ENCODE assay signal across 9 cellular contexts in the genomic region with DNA sequence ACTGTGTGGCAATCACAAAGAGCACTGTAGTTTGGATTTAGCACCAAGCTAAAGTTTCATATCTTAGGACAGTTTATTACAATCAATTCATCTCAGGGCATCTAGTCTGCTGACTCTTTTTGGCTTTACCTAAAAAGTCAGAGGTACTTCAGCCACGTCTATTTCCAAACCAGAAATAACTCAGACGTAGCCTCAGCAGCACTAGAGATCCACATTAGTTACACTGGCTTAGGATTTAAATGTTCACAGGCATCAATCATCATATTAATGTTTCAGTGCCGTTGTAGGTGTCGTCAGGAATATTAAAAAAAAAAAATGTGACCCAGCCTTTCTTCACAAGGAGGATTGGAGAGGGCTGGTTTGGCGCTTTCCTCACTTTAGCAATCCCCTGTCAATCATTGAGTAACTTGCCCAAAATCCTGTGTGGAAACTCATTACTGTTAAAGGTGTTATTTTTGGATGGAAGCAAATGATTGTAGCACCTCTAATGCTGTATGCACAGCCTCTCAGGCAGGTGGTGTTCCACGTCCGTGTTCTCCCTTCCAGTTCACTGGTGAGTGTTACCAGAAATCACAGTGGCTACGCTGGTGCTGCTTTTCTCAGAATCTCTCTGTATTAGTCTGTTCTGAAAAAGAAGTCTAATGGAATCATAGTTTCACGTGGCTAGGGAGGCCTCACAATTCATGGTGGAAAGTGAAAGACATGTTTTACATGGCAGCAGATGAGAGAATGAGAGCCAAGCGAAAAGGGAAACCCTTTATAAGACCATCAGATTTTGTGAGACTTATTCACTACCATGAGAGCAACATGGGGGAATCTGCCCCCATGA. TPM values are rescaled to one million over a fixed set of nuclear protein-coding genes. Genes with fewer than 3 reads are reported as not detected.
DNase-seq lines count a peak whose midpoint lies in the region; ATAC-seq and TF ChIP-seq lines count a peak whose summit lies in the region.
"Had no signal": no experiment of that assay in that cellular context is flagged by ENCODE, and none has a peak within 500 bp of the region (broad histone marks: within the 10 kb centered on the region; RNA-seq: fewer than 3 reads in every experiment).

No MANE protein-coding gene starts in this region.

- peak; percentile 94 for ATAC-seq in HG02870 (IDR thresholded peaks at IDR 0.05; ENCODE audit: unreplicated experiment)
- peak; percentile 85 for ATAC-seq in activated CD8-positive, alpha-beta memory T cell treated with anti-CD3 and anti-CD28 coated beads, Interleukin-2, amount 10 ng/mL, durations not matched to agents 7 days and 5 days
- ATAC-seq: foreskin keratinocyte had no signal

- DNase-seq in activated T-cell treated with anti-CD3 and anti-CD28 coated beads, Interleukin-2, amount 50 U/mL, for 24 hours = peak; percentile 53
- DNase-seq in activated T-cell treated with anti-CD3 and anti-CD28 coated beads for 4 hours (no peak), cerebellar nuclear complex (lab: John Stamatoyannopoulos, UW) (no peak), NCI-H1417 (lab: John Stamatoyannopoulos, UW) (no peak), prostate gland (ENCODE audit: low spot score) (no peak)
- DNase-seq in activated CD8-positive, alpha-beta memory T cell treated with anti-CD3 and anti-CD28 coated beads, Interleukin-2, amount 10 ng/mL, durations not matched to agents 7 days and 5 days = peak; percentile 74
- peak; percentile 66 for DNase-seq in stimulated activated CD8-positive, alpha-beta memory T cell treated with anti-CD3 and anti-CD28 coated beads, Interleukin-4, amount 100 ng/mL, for 48 hours
- DNase-seq: foreskin keratinocyte had no signal

- H3K9me3 ChIP-seq in prostate gland = no peaks in the 10 kb centered on the region

- H3K4me1 Mint-ChIP-seq in activated T-cell treated with anti-CD3 and anti-CD28 coated beads, Interleukin-2, amount 50 U/mL, for 24 hours (ENCODE audit: low read depth) = peaks cover 83% of the 10 kb centered on the region
- peaks cover 56% of the 10 kb centered on the region for H3K4me1 Mint-ChIP-seq in activated CD8-positive, alpha-beta memory T cell treated with anti-CD3 and anti-CD28 coated beads, Interleukin-2, amount 10 ng/mL, durations not matched to agents 7 days and 5 days

- H3K36me3 Mint-ChIP-seq in activated T-cell treated with anti-CD3 and anti-CD28 coated beads, Interleukin-2, amount 50 U/mL, for 24 hours (ENCODE audit: low read depth) = peaks cover 15% of the 10 kb centered on the region
- peaks cover 21% of the 10 kb centered on the region for H3K36me3 Mint-ChIP-seq in activated CD8-positive, alpha-beta memory T cell treated with anti-CD3 and anti-CD28 coated beads, Interleukin-2, amount 10 ng/mL, durations not matched to agents 7 days and 5 days

- no peaks in the 10 kb centered on the region for H3K27me3 Mint-ChIP-seq in activated T-cell treated with anti-CD3 and anti-CD28 coated beads, Interleukin-2, amount 50 U/mL, for 24 hours
- no peaks in the 10 kb centered on the region for H3K27me3 Mint-ChIP-seq in activated CD8-positive, alpha-beta memory T cell treated with anti-CD3 and anti-CD28 coated beads, Interleukin-2, amount 10 ng/mL, durations not matched to agents 7 days and 5 days

- no peak for TF ChIP-seq POLR2A in prostate gland (IDR thresholded peaks at IDR 0.05)

- no peak overlapping the region for H3K4me3 ChIP-seq in prostate gland

- H3K27ac Mint-ChIP-seq in activated T-cell treated with anti-CD3 and anti-CD28 coated beads, Interleukin-2, amount 50 U/mL, for 24 hours = peak overlapping the region; percentile 95
- peak overlapping the region; percentile 78 for H3K27ac Mint-ChIP-seq in activated CD8-positive, alpha-beta memory T cell treated with anti-CD3 and anti-CD28 coated beads, Interleukin-2, amount 10 ng/mL, durations not matched to agents 7 days and 5 days

- no peaks in the 10 kb centered on the region for H3K36me3 ChIP-seq in prostate gland

- no peaks in the 10 kb centered on the region for H3K4me1 ChIP-seq in prostate gland (replicated peaks)

- CTCF ChIA-PET in activated CD8-positive, alpha-beta memory T cell treated with anti-CD3 and anti-CD28 coated beads, Interleukin-2, amount 10 ng/mL, durations not matched to agents 7 days and 5 days (lab: Charles Lee) = interaction anchor here (0.8 kb wide), 1 partner anchor 46 kb away, joined by 3 read pairs; a partner anchor contains a TSS

- H3K27me3 ChIP-seq in prostate gland (replicated peaks; ENCODE audit: insufficient read depth) = no peaks in the 10 kb centered on the region
- H3K27me3 ChIP-seq: foreskin keratinocyte had no signal

- H3K4me3 Mint-ChIP-seq in activated T-cell treated with anti-CD3 and anti-CD28 coated beads, Interleukin-2, amount 50 U/mL, for 24 hours = peak overlapping the region; percentile 55
- peak overlapping the region; percentile 62 for H3K4me3 Mint-ChIP-seq in activated CD8-positive, alpha-beta memory T cell treated with anti-CD3 and anti-CD28 coated beads, Interleukin-2, amount 10 ng/mL, durations not matched to agents 7 days and 5 days

- no peaks in the 10 kb centered on the region for H3K9me3 Mint-ChIP-seq in activated T-cell treated with anti-CD3 and anti-CD28 coated beads, Interleukin-2, amount 50 U/mL, for 24 hours
- H3K9me3 Mint-ChIP-seq in activated CD8-positive, alpha-beta memory T cell treated with anti-CD3 and anti-CD28 coated beads, Interleukin-2, amount 10 ng/mL, durations not matched to agents 7 days and 5 days (ENCODE audit: low read depth) = peaks cover 3% of the 10 kb centered on the region

- no peak overlapping the region for H3K27ac ChIP-seq in prostate gland

- WGBS in prostate gland = 92% methylated on average over 10 of the region's 10 CpGs

- intact Hi-C loops in prostate gland (cut with DNase I) = no loop called here

- TF ChIP-seq CTCF in prostate gland (IDR thresholded peaks at IDR 0.05) = no peak

RNA-seq across cellular contexts. Expression of a gene that starts 45.4 kb away (rescaled TPM):
- 10 to 100 TPM; 71.4 to 77.4 TPM for total RNA-seq in activated CD8-positive, alpha-beta memory T cell treated with anti-CD3 and anti-CD28 coated beads, Interleukin-2, amount 10 ng/mL, durations not matched to agents 7 days and 5 days
- 10 to 100 TPM; 53.3 to 70.9 TPM for total RNA-seq in prostate gland

Comparison
In these comparisons a context has a peak if more than half of its experiments do, and no peak if none do; other contexts are left out.
1. DNase-seq: peak in activated T-cell treated with anti-CD3 and anti-CD28 coated beads, Interleukin-2, amount 50 U/mL, for 24 hours (single experiment), activated CD8-positive, alpha-beta memory T cell treated with anti-CD3 and anti-CD28 coated beads, Interleukin-2, amount 10 ng/mL, durations not matched to agents 7 days and 5 days (single experiment) and stimulated activated CD8-positive, alpha-beta memory T cell treated with anti-CD3 and anti-CD28 coated beads, Interleukin-4, amount 100 ng/mL, for 48 hours (single experiment); none in activated T-cell treated with anti-CD3 and anti-CD28 coated beads for 4 hours (single experiment), cerebellar nuclear complex (0 of 2), NCI-H1417 (0 of 3) and prostate gland (single experiment).